ENCODE assay signal across 18 cellular contexts in the genomic region with DNA sequence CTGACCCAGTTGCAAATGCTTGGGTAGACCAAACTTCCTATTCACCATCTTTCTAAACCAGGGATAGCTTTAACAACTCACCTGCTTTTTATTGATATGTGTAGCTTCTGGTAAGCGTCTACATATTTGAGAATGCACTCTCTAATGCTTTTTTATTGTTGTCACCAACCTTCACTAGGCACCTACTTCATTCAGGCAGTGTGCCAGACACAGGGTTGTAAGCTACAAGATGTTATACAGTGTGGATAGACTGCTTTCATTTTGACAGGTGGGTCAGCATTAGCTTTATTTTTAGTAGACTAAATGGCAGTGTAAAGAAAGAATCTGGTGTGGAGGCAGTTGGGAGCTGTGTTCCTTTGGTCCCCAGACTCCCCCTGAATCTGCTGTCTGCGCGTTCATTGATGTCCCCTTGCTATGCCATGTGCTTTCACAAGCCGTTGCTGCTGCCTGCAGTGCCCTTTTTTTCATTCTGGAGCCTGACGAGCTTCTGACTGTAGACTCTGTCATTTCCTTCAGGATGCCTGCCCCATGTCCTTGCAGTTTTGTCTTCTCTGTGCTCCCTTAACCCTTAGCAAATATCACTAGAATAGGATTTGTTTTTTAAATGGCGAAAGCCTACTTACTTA. TPM values are rescaled to one million over a fixed set of nuclear protein-coding genes. Genes with fewer than 3 reads are reported as not detected.
DNase-seq lines count a peak whose midpoint lies in the region; ATAC-seq, FAIRE-seq and TF ChIP-seq lines count a peak whose summit lies in the region.
"Had no signal": no experiment of that assay in that cellular context is flagged by ENCODE, and none has a peak within 500 bp of the region (broad histone marks: within the 10 kb centered on the region; RNA-seq: fewer than 3 reads in every experiment).

No MANE protein-coding gene starts in this region.

- H2AFZ ChIP-seq in PC-3 (ENCODE audit: low read length) (peak overlapping the region; percentile 8; the same call in 1 of the 2 replicates), endothelial cell of umbilical vein (ENCODE audit: low read depth, low read length) (peak overlapping the region; percentile 76)

- no peaks in the 10 kb centered on the region for H3K27me3 Mint-ChIP-seq in activated naive CD8-positive, alpha-beta T cell treated with anti-CD3 and anti-CD28 coated beads, Interleukin-2, amount 50 U/mL, for 24 hours
- H3K27me3 Mint-ChIP-seq in activated naive CD8-positive, alpha-beta T cell treated with anti-CD3 and anti-CD28 coated beads for 36 hours: no peaks in the 10 kb centered on the region
- H3K27me3 Mint-ChIP-seq in activated CD4-positive, alpha-beta memory T cell treated with anti-CD3 and anti-CD28 coated beads, Interleukin-2, amount 10 ng/mL, durations not matched to agents 7 days and 5 days: no peaks in the 10 kb centered on the region
- H3K27me3 Mint-ChIP-seq: stimulated activated naive CD8-positive, alpha-beta T cell treated with anti-CD3 and anti-CD28 coated beads, Interleukin-15, amount 100 ng/mL, for 72 hours had no signal

- no peak overlapping the region for H3K4me3 Mint-ChIP-seq in activated naive CD8-positive, alpha-beta T cell treated with anti-CD3 and anti-CD28 coated beads, Interleukin-2, amount 50 U/mL, for 24 hours
- no peak overlapping the region for H3K4me3 Mint-ChIP-seq in activated naive CD8-positive, alpha-beta T cell treated with anti-CD3 and anti-CD28 coated beads for 36 hours
- no peak overlapping the region for H3K4me3 Mint-ChIP-seq in activated CD4-positive, alpha-beta memory T cell treated with anti-CD3 and anti-CD28 coated beads, Interleukin-2, amount 10 ng/mL, durations not matched to agents 7 days and 5 days
- H3K4me3 Mint-ChIP-seq: stimulated activated naive CD8-positive, alpha-beta T cell treated with anti-CD3 and anti-CD28 coated beads, Interleukin-15, amount 100 ng/mL, for 72 hours had no signal

- H3K27me3 ChIP-seq in PC-3 (ENCODE audit: low read length) (no peaks in the 10 kb centered on the region), endothelial cell of umbilical vein (ENCODE audit: control insufficient read depth in 2 of 2, insufficient read depth in 2 of 2, low read length in 2 of 2) (no peaks in the 10 kb centered on the region), uterus (no peaks in the 10 kb centered on the region)
- H3K27me3 ChIP-seq: ovary had no signal

- no peaks in the 10 kb centered on the region for H3K9me3 ChIP-seq in PC-3 (ENCODE audit: low read length)
- no peaks in the 10 kb centered on the region for H3K9me3 ChIP-seq in endothelial cell of umbilical vein (replicated peaks; ENCODE audit: control insufficient read depth, insufficient read depth, low read length)
- no peaks in the 10 kb centered on the region for H3K9me3 ChIP-seq in uterus
- H3K9me3 ChIP-seq: mucosa of descending colon, ovary had no signal

- no peak for TF ChIP-seq CTCF in PC-3 (conservative IDR thresholded peaks at IDR 0.05; ENCODE audit: low read depth, low read length)
- TF ChIP-seq CTCF in endothelial cell of umbilical vein (IDR thresholded peaks at IDR 0.05; ENCODE audit: extremely low read depth in 1 of 2, insufficient read depth in 1 of 2, low read depth in 1 of 2, low read length in 2 of 2): no peak
- no peak for TF ChIP-seq CTCF in uterus (IDR thresholded peaks at IDR 0.05)

- H4K20me1 ChIP-seq in PC-3 (ENCODE audit: low read length): no peaks in the 10 kb centered on the region
- no peaks in the 10 kb centered on the region for H4K20me1 ChIP-seq in endothelial cell of umbilical vein (replicated peaks; ENCODE audit: control insufficient read depth, extremely low read depth, insufficient read depth, low read length)

- no peaks in the 10 kb centered on the region for H3F3A ChIP-seq in PC-3 (ENCODE audit: low read length, unreplicated experiment)

- no peaks in the 10 kb centered on the region for H3K36me3 ChIP-seq in PC-3 (ENCODE audit: low read depth, low read length)
- no peaks in the 10 kb centered on the region for H3K36me3 ChIP-seq in endothelial cell of umbilical vein (ENCODE audit: control insufficient read depth in 2 of 2, extremely low read depth in 1 of 2, insufficient read depth in 2 of 2, low read length in 2 of 2)
- H3K36me3 ChIP-seq in uterus: no peaks in the 10 kb centered on the region
- H3K36me3 ChIP-seq: ovary had no signal

- peak overlapping the region; percentile 22 for H3K27ac Mint-ChIP-seq in activated naive CD8-positive, alpha-beta T cell treated with anti-CD3 and anti-CD28 coated beads, Interleukin-2, amount 50 U/mL, for 24 hours
- no peak overlapping the region for H3K27ac Mint-ChIP-seq in activated naive CD8-positive, alpha-beta T cell treated with anti-CD3 and anti-CD28 coated beads for 36 hours
- H3K27ac Mint-ChIP-seq in activated CD4-positive, alpha-beta memory T cell treated with anti-CD3 and anti-CD28 coated beads, Interleukin-2, amount 10 ng/mL, durations not matched to agents 7 days and 5 days: no peak overlapping the region
- H3K27ac Mint-ChIP-seq: stimulated activated naive CD8-positive, alpha-beta T cell treated with anti-CD3 and anti-CD28 coated beads, Interleukin-15, amount 100 ng/mL, for 72 hours had no signal

- H3K9me3 Mint-ChIP-seq in activated naive CD8-positive, alpha-beta T cell treated with anti-CD3 and anti-CD28 coated beads, Interleukin-2, amount 50 U/mL, for 24 hours: no peaks in the 10 kb centered on the region
- no peaks in the 10 kb centered on the region for H3K9me3 Mint-ChIP-seq in activated naive CD8-positive, alpha-beta T cell treated with anti-CD3 and anti-CD28 coated beads for 36 hours
- H3K9me3 Mint-ChIP-seq in activated CD4-positive, alpha-beta memory T cell treated with anti-CD3 and anti-CD28 coated beads, Interleukin-2, amount 10 ng/mL, durations not matched to agents 7 days and 5 days: no peaks in the 10 kb centered on the region
- H3K9me3 Mint-ChIP-seq: stimulated activated naive CD8-positive, alpha-beta T cell treated with anti-CD3 and anti-CD28 coated beads, Interleukin-15, amount 100 ng/mL, for 72 hours had no signal

- H3K4me2 ChIP-seq in PC-3 (ENCODE audit: low read length) (peak overlapping the region; percentile 59), endothelial cell of umbilical vein (ENCODE audit: insufficient read depth, low read length) (peak overlapping the region; percentile 68)
- H3K4me2 ChIP-seq: smooth muscle cell had no signal

- H3K79me2 ChIP-seq in PC-3 (ENCODE audit: low read length): peaks cover 24% of the 10 kb centered on the region
- peaks cover 7% of the 10 kb centered on the region for H3K79me2 ChIP-seq in endothelial cell of umbilical vein (ENCODE audit: control insufficient read depth, insufficient read depth, low read length)

- H3K27ac ChIP-seq in PC-3 (ENCODE audit: low read length) (no peak overlapping the region), endothelial cell of umbilical vein (ENCODE audit: insufficient read depth, low read depth, low read length) (peak overlapping the region; percentile 19), uterus (no peak overlapping the region)
- H3K27ac ChIP-seq: ovary, SK-N-MC, VCaP had no signal

- H3K4me1 Mint-ChIP-seq in activated naive CD8-positive, alpha-beta T cell treated with anti-CD3 and anti-CD28 coated beads, Interleukin-2, amount 50 U/mL, for 24 hours: peaks cover 22% of the 10 kb centered on the region
- H3K4me1 Mint-ChIP-seq in activated naive CD8-positive, alpha-beta T cell treated with anti-CD3 and anti-CD28 coated beads for 36 hours: peaks cover 27% of the 10 kb centered on the region
- peaks cover 5% of the 10 kb centered on the region for H3K4me1 Mint-ChIP-seq in activated CD4-positive, alpha-beta memory T cell treated with anti-CD3 and anti-CD28 coated beads, Interleukin-2, amount 10 ng/mL, durations not matched to agents 7 days and 5 days

- dilution Hi-C loops in endothelial cell of umbilical vein (cut with MboI; ENCODE audit: extremely low pct_ligation_motif_present, low sequenced_read_pairs): no loop called here

- peaks cover 7% of the 10 kb centered on the region for H3K36me3 Mint-ChIP-seq in activated naive CD8-positive, alpha-beta T cell treated with anti-CD3 and anti-CD28 coated beads, Interleukin-2, amount 50 U/mL, for 24 hours (ENCODE audit: low read depth)
- H3K36me3 Mint-ChIP-seq in activated naive CD8-positive, alpha-beta T cell treated with anti-CD3 and anti-CD28 coated beads for 36 hours: peaks cover 11% of the 10 kb centered on the region
- peaks cover 9% of the 10 kb centered on the region for H3K36me3 Mint-ChIP-seq in activated CD4-positive, alpha-beta memory T cell treated with anti-CD3 and anti-CD28 coated beads, Interleukin-2, amount 10 ng/mL, durations not matched to agents 7 days and 5 days (ENCODE audit: low read depth)

- peak; percentile 87 for FAIRE-seq in endothelial cell of umbilical vein (lab: Jason Lieb, UNC)
- FAIRE-seq: endometrium, kidney had no signal

- H3K9ac ChIP-seq in PC-3 (ENCODE audit: low read length) (no peak overlapping the region; the same call in 1 of the 2 replicates), endothelial cell of umbilical vein (replicated peaks; ENCODE audit: extremely low read depth, insufficient read depth, low read length) (no peak overlapping the region)

- peaks cover 28% of the 10 kb centered on the region for H3K4me1 ChIP-seq in PC-3 (ENCODE audit: insufficient read depth, low read length)
- peaks cover 16% of the 10 kb centered on the region for H3K4me1 ChIP-seq in endothelial cell of umbilical vein (ENCODE audit: control insufficient read depth, extremely low read depth, insufficient read depth, low read length)
- no peaks in the 10 kb centered on the region for H3K4me1 ChIP-seq in uterus

- TF ChIP-seq POLR2A in endothelial cell of umbilical vein (IDR thresholded peaks at IDR 0.05; ENCODE audit: low read depth, low read length): no peak
- no peak for TF ChIP-seq POLR2A in uterus (IDR thresholded peaks at IDR 0.05)

- CTCF ChIA-PET in PC-3 (lab: Charles Lee): interaction anchor here (0.5 to 1.6 kb wide), 5 partner anchors 31 to 301 kb away, joined by 3 to 10 read pairs (median 4); no protein-coding TSS in a partner anchor
- CTCF ChIA-PET in endothelial cell of umbilical vein (lab: Charles Lee): interaction anchor here (0.8 to 9.2 kb wide), 43 partner anchors 9 to 480 kb away, joined by 3 to 133 read pairs (median 6); a partner anchor contains a TSS
- CTCF ChIA-PET in activated CD4-positive, alpha-beta memory T cell treated with anti-CD3 and anti-CD28 coated beads, Interleukin-2, amount 10 ng/mL, durations not matched to agents 7 days and 5 days (lab: Charles Lee): interaction anchor here (0.5 to 4.3 kb wide), 9 partner anchors 9 to 372 kb away, joined by 3 to 27 read pairs (median 4); no protein-coding TSS in a partner anchor

- BruUV-seq in PC-3 (replicated peaks; lab: Mats Ljungman, UMichigan) (no TSS peak), endothelial cell of umbilical vein (replicated peaks; lab: Mats Ljungman, UMichigan) (no TSS peak)

- no peaks in the 10 kb centered on the region for H3K9me1 ChIP-seq in endothelial cell of umbilical vein (replicated peaks; ENCODE audit: control insufficient read depth, extremely low read depth, insufficient read depth, low read length)

- H3K9me2 ChIP-seq in PC-3 (replicated peaks; ENCODE audit: low read length): no peaks in the 10 kb centered on the region

- intact Hi-C loops in PC-3 (cut with micrococcal nuclease) (loop anchor here (1.0 to 5.0 kb wide), 5 partner anchors 61 to 301 kb away; no protein-coding TSS in a partner anchor), endothelial cell of umbilical vein (cut with micrococcal nuclease) (loop anchor here (1.0 to 5.0 kb wide), 6 partner anchors 31 to 425 kb away; a partner anchor contains a TSS), uterus (cut with DNase I; ENCODE audit: low total_unique reads) (no loop called here)

- peak overlapping the region; percentile 16; the same call in 1 of the 2 replicates for H3K4me3 ChIP-seq in PC-3 (ENCODE audit: low read length)
- peak overlapping the region in 1 of 3 experiments; percentile 10 for H3K4me3 ChIP-seq in endothelial cell of umbilical vein (replicated peaks in 1 of 3; ENCODE audit: insufficient read depth in 1 of 3, low read depth in 1 of 3, low read length in 3 of 3)
- no peak overlapping the region for H3K4me3 ChIP-seq in uterus
- H3K4me3 ChIP-seq: mucosa of descending colon, ovary, SK-N-MC, smooth muscle cell had no signal

- no peak for DNase-seq in activated naive CD8-positive, alpha-beta T cell treated with anti-CD3 and anti-CD28 coated beads, Interleukin-2, amount 50 U/mL, for 24 hours
- DNase-seq in activated naive CD8-positive, alpha-beta T cell treated with anti-CD3 and anti-CD28 coated beads for 36 hours: no peak
- DNase-seq in PC-3: no peak
- DNase-seq in endothelial cell of umbilical vein (ENCODE audit: low read depth, low spot score): peak; percentile 54
- no peak for DNase-seq in uterus
- DNase-seq in NCI-H748 treated with DMSO at 0.1 percent for 48 hours (lab: John Stamatoyannopoulos, UW): no peak
- no peak for DNase-seq in activated CD8-positive, alpha-beta memory T cell treated with anti-CD3 and anti-CD28 coated beads for 24 hours
- no peak for DNase-seq in activated CD4-positive, alpha-beta memory T cell treated with anti-CD3 and anti-CD28 coated beads, Interleukin-2, amount 10 ng/mL, durations not matched to agents 7 days and 5 days
- DNase-seq: activated naive CD4-positive, alpha-beta T cell treated with Interleukin-2 at 50 U/mL for 16 hours; kidney; mucosa of descending colon; NCI-H1105 treated with DMSO at 0.1 percent for 48 hours; ovary; stimulated activated naive CD8-positive, alpha-beta T cell treated with anti-CD3 and anti-CD28 coated beads, Interleukin-15, amount 100 ng/mL, for 72 hours had no signal

- ATAC-seq in activated naive CD8-positive, alpha-beta T cell treated with anti-CD3 and anti-CD28 coated beads, Interleukin-2, amount 50 U/mL, for 24 hours: no peak
- ATAC-seq in PC-3: peak; percentile 41
- ATAC-seq: mucosa of descending colon; stimulated activated naive CD8-positive, alpha-beta T cell treated with anti-CD3 and anti-CD28 coated beads, Interleukin-15, amount 100 ng/mL, for 72 hours had no signal

- POLR2A ChIA-PET in PC-3 (lab: Charles Lee; ENCODE audit: unreplicated experiment): interaction anchor here (0.6 kb wide), 2 partner anchors 14 to 503 kb away, joined by 3 to 5 read pairs; no protein-coding TSS in a partner anchor
- POLR2A ChIA-PET in endothelial cell of umbilical vein (lab: Charles Lee): no interaction called here
- POLR2A ChIA-PET in activated CD4-positive, alpha-beta memory T cell treated with anti-CD3 and anti-CD28 coated beads, Interleukin-2, amount 10 ng/mL, durations not matched to agents 7 days and 5 days (lab: Charles Lee): interaction anchor here (0.5 to 0.9 kb wide), 2 partner anchors 26 to 31 kb away, joined by 3 read pairs; no protein-coding TSS in a partner anchor

RNA-seq across cellular contexts. Expression of a gene that starts 32.1 kb away (rescaled TPM):
- total RNA-seq in activated naive CD8-positive, alpha-beta T cell treated with anti-CD3 and anti-CD28 coated beads for 36 hours: 10 to 100 TPM; 17.9 to 20.4 TPM
- 13.6 and 21.1 TPM in 2 replicates for total RNA-seq in PC-3 (2014; rRNA removed)
- 17.4 and 20.3 TPM in 2 replicates for total RNA-seq in endothelial cell of umbilical vein
- 12.3 and 14.6 TPM in 2 replicates for polyA plus RNA-seq in endothelial cell of umbilical vein
- polyA plus RNA-seq in endothelial cell of umbilical vein (2011; cell fraction: cytosol; rRNA removed): 10.7 and 11.5 TPM in 2 replicates
- polyA plus RNA-seq in endothelial cell of umbilical vein (2011; cell fraction: nucleus; rRNA removed): 33.9 and 34.1 TPM in 2 replicates
- polyA plus RNA-seq in endothelial cell of umbilical vein (2012): 8.0 and 10.5 TPM in 2 replicates
- polyA minus RNA-seq in endothelial cell of umbilical vein: 47.2 and 53.1 TPM in 2 replicates
- polyA minus RNA-seq in endothelial cell of umbilical vein (2011; cell fraction: cytosol; rRNA and poly(A)+ RNA removed): 17.7 TPM
- 37.5 and 63.6 TPM in 2 replicates for polyA minus RNA-seq in endothelial cell of umbilical vein (2011; cell fraction: nucleus; rRNA and poly(A)+ RNA removed)
- 10 to 100 TPM; 18.2 to 56.5 (median 40.4) TPM for total RNA-seq in uterus
- 10 to 100 TPM; 21.9 to 24.7 TPM for total RNA-seq in activated CD4-positive, alpha-beta memory T cell treated with anti-CD3 and anti-CD28 coated beads, Interleukin-2, amount 10 ng/mL, durations not matched to agents 7 days and 5 days
